In genomic region chrX:133986008-133986683, GRCh38 we compare ENCODE assay signal across 9 cellular contexts. TPM values are rescaled to one million over a fixed set of nuclear protein-coding genes. Genes with fewer than 3 reads are reported as not detected.
DNase-seq lines count a peak whose midpoint lies in the region; ATAC-seq and TF ChIP-seq lines count a peak whose summit lies in the region.
"Had no signal": no experiment of that assay in that cellular context is flagged by ENCODE, and none has a peak within 500 bp of the region (broad histone marks: within the 10 kb centered on the region; RNA-seq: fewer than 3 reads in every experiment).

No MANE protein-coding gene starts in this region.

- no peak for DNase-seq in CD8-positive, alpha-beta memory T cell
- DNase-seq in NCI-H748 treated with DMSO at 0.1 percent for 48 hours (lab: John Stamatoyannopoulos, UW) (peak; percentile 27), epithelial cell of proximal tubule (ENCODE audit: low read depth) (no peak), dedifferentiated amniotic fluid mesenchymal stem cell (ENCODE audit: extremely low spot score) (no peak)
- DNase-seq in activated effector memory CD4-positive, alpha-beta T cell treated with Interleukin-2 at 50 U/mL for 16 hours: no peak

- H3K9me3 Mint-ChIP-seq in CD8-positive, alpha-beta memory T cell: no peaks in the 10 kb centered on the region

- H3K27ac Mint-ChIP-seq in CD8-positive, alpha-beta memory T cell: no peak overlapping the region

- no peak for TF ChIP-seq CTCF in epithelial cell of proximal tubule (conservative IDR thresholded peaks at IDR 0.05; ENCODE audit: low read depth, low read length)

- peaks cover 20 to 31% of the 10 kb centered on the region in 2 donors for H3K27me3 Mint-ChIP-seq in CD8-positive, alpha-beta memory T cell

- POLR2A ChIA-PET in CD8-positive, alpha-beta memory T cell (lab: Charles Lee): no interaction called here

- no peaks in the 10 kb centered on the region for H3K4me1 ChIP-seq in CD8-positive, alpha-beta memory T cell (ENCODE audit: insufficient read depth, low read length)
- peaks cover 15% of the 10 kb centered on the region for H3K4me1 ChIP-seq in neuron (ENCODE audit: insufficient read depth, low read length)

- peaks cover 0 to 8% (median 1%) of the 10 kb centered on the region in 3 donors for H3K4me1 Mint-ChIP-seq in CD8-positive, alpha-beta memory T cell

- no peak overlapping the region for H3K27ac ChIP-seq in CD8-positive, alpha-beta memory T cell (ENCODE audit: low read depth, low read length)

- peaks cover 3% of the 10 kb centered on the region for H3K27me3 ChIP-seq in CD8-positive, alpha-beta memory T cell (ENCODE audit: insufficient read depth, low read length, poor library complexity, severe bottlenecking)
- no peaks in the 10 kb centered on the region for H3K27me3 ChIP-seq in neuron (ENCODE audit: insufficient read depth, low read length)

- no peaks in the 10 kb centered on the region for H3K9me3 ChIP-seq in CD8-positive, alpha-beta memory T cell (ENCODE audit: low read length)
- no peaks in the 10 kb centered on the region for H3K9me3 ChIP-seq in neuron (ENCODE audit: low read length)

- H3K4me3 Mint-ChIP-seq in CD8-positive, alpha-beta memory T cell: peak overlapping the region; percentile 29 to 67 (median 53)

- H3K36me3 Mint-ChIP-seq in CD8-positive, alpha-beta memory T cell: no peaks in the 10 kb centered on the region

- no peak overlapping the region for H3K4me3 ChIP-seq in CD8-positive, alpha-beta memory T cell (ENCODE audit: low read length)
- peak overlapping the region; percentile 42 for H3K4me3 ChIP-seq in epithelial cell of proximal tubule (ENCODE audit: low read depth, low read length)
- H3K4me3 ChIP-seq in neuron (ENCODE audit: low read length): peak overlapping the region; percentile 44

- CTCF ChIA-PET in CD8-positive, alpha-beta memory T cell (lab: Charles Lee): no interaction called here

- no peaks in the 10 kb centered on the region for H3K36me3 ChIP-seq in CD8-positive, alpha-beta memory T cell (ENCODE audit: insufficient read depth, low read length)
- no peaks in the 10 kb centered on the region for H3K36me3 ChIP-seq in neuron (ENCODE audit: insufficient read depth, low read length)

- ATAC-seq in GM18498 (IDR thresholded peaks at IDR 0.05; ENCODE audit: unreplicated experiment) (no peak), GM21619 (IDR thresholded peaks at IDR 0.05; ENCODE audit: unreplicated experiment) (no peak)

- H2AFZ ChIP-seq in neuron (ENCODE audit: low read depth, low read length): peak overlapping the region; percentile 55

RNA-seq across cellular contexts. Expression of gene GPC3, which starts 0.8 kb away (rescaled TPM):
- total RNA-seq in CD8-positive, alpha-beta memory T cell: not detected
- polyA plus RNA-seq in CD8-positive, alpha-beta memory T cell: not detected
- total RNA-seq in epithelial cell of proximal tubule: 0.94 and 3.3 TPM in 2 replicates
- total RNA-seq: endothelial cell of umbilical vein had no signal
- polyA plus RNA-seq: endothelial cell of umbilical vein had no signal
